In the genomic region with DNA sequence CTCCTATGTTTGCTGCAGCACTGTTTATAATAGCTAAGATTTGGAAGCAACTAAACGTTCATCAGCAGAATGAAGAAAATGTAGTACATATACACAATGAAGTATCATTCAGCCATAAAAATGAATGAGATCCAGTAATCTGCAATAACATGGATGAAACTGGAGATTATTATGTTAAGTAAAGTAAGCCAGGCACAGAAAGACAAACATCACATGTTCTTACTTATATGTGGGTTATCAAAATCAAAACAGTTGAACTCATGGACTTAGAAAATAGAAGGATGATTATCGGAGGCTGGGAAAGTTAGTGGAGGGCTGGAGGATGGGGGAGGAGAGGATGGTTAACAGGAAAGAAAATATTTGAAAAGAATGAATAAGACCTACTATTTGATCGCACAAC, we compare ENCODE assay signal across 29 cellular contexts.
"Had no signal": no experiment of that assay in that cellular context is flagged by ENCODE, and none has a peak within 500 bp of the region (broad histone marks: within the 10 kb centered on the region; RNA-seq: fewer than 3 reads in every experiment).

No MANE protein-coding gene starts in this region.

- H3K36me3 ChIP-seq: esophagus squamous epithelium, heart left ventricle, sigmoid colon, uterus had no signal

- H3K36me3 Mint-ChIP-seq: activated naive CD8-positive, alpha-beta T cell treated with anti-CD3 and anti-CD28 coated beads, Interleukin-2, amount 10 ng/mL, durations not matched to agents 7 days and 5 days; brain; memory B cell; naive B cell; stimulated activated memory B cell treated with anti-CD40 and anti-IgM and Interleukin-4, amounts not matched to agents 10 μg/mL and 1 μg/mL and 100 μg/mL, for 72 hours had no signal

- H3K4me3 Mint-ChIP-seq: activated CD4-positive, alpha-beta memory T cell treated with anti-CD3 and anti-CD28 coated beads, Interleukin-2, amount 10 ng/mL, durations not matched to agents 7 days and 5 days; activated CD4-positive, alpha-beta T cell treated with anti-CD3 and anti-CD28 coated beads, Interleukin-2, amount 10 ng/mL, durations not matched to agents 24 days and 14 days; activated naive CD4-positive, alpha-beta T cell treated with anti-CD3 and anti-CD28 coated beads for 36 hours; activated naive CD8-positive, alpha-beta T cell treated with anti-CD3 and anti-CD28 coated beads, Interleukin-2, amount 10 ng/mL, durations not matched to agents 7 days and 5 days; activated T-cell treated with anti-CD3 and anti-CD28 coated beads, Interleukin-2, amount 50 U/mL, for 72 hours; brain; memory B cell; naive B cell; neural crest cell; stimulated activated memory B cell treated with anti-CD40 and anti-IgM and Interleukin-4, amounts not matched to agents 10 μg/mL and 1 μg/mL and 100 μg/mL, for 72 hours had no signal

- H3K27ac Mint-ChIP-seq: activated CD4-positive, alpha-beta memory T cell treated with anti-CD3 and anti-CD28 coated beads, Interleukin-2, amount 10 ng/mL, durations not matched to agents 7 days and 5 days; activated CD4-positive, alpha-beta T cell treated with anti-CD3 and anti-CD28 coated beads, Interleukin-2, amount 10 ng/mL, durations not matched to agents 24 days and 14 days; activated naive CD4-positive, alpha-beta T cell treated with anti-CD3 and anti-CD28 coated beads for 36 hours; activated naive CD8-positive, alpha-beta T cell treated with anti-CD3 and anti-CD28 coated beads, Interleukin-2, amount 10 ng/mL, durations not matched to agents 7 days and 5 days; activated T-cell treated with anti-CD3 and anti-CD28 coated beads, Interleukin-2, amount 50 U/mL, for 72 hours; memory B cell; progenitor cell of endocrine pancreas; stimulated activated memory B cell treated with anti-CD40 and anti-IgM and Interleukin-4, amounts not matched to agents 10 μg/mL and 1 μg/mL and 100 μg/mL, for 72 hours had no signal

- H3K9me3 ChIP-seq: esophagus squamous epithelium, testis, uterus had no signal

- H3K9me3 Mint-ChIP-seq: activated CD4-positive, alpha-beta memory T cell treated with anti-CD3 and anti-CD28 coated beads, Interleukin-2, amount 10 ng/mL, durations not matched to agents 7 days and 5 days had no signal

- H3K27me3 Mint-ChIP-seq: activated CD4-positive, alpha-beta memory T cell treated with anti-CD3 and anti-CD28 coated beads, Interleukin-2, amount 10 ng/mL, durations not matched to agents 7 days and 5 days; activated CD4-positive, alpha-beta T cell treated with anti-CD3 and anti-CD28 coated beads, Interleukin-2, amount 10 ng/mL, durations not matched to agents 24 days and 14 days; activated naive CD8-positive, alpha-beta T cell treated with anti-CD3 and anti-CD28 coated beads, Interleukin-2, amount 10 ng/mL, durations not matched to agents 7 days and 5 days; brain; memory B cell; naive B cell; progenitor cell of endocrine pancreas; stimulated activated memory B cell treated with anti-CD40 and anti-IgM and Interleukin-4, amounts not matched to agents 10 μg/mL and 1 μg/mL and 100 μg/mL, for 72 hours had no signal

- ATAC-seq: activated CD4-positive, CD25-positive, alpha-beta regulatory T cell treated with anti-CD3 and anti-CD28 coated beads, Interleukin-2, amount 50 U/mL, for 24 hours; activated T-cell treated with anti-CD3 and anti-CD28 coated beads, Interleukin-2, amount 50 U/mL, for 72 hours; heart left ventricle; left cardiac atrium; stimulated activated memory B cell treated with anti-CD40 and anti-IgM and Interleukin-4, amounts not matched to agents 10 μg/mL and 1 μg/mL and 100 μg/mL, for 72 hours had no signal

- H3K4me1 ChIP-seq: heart left ventricle, sigmoid colon, testis, uterus had no signal

- H3K27me3 ChIP-seq: esophagus squamous epithelium, heart left ventricle, sigmoid colon, testis, uterus had no signal

- H3K4me1 Mint-ChIP-seq: activated CD4-positive, alpha-beta memory T cell treated with anti-CD3 and anti-CD28 coated beads, Interleukin-2, amount 10 ng/mL, durations not matched to agents 7 days and 5 days; activated CD4-positive, alpha-beta T cell treated with anti-CD3 and anti-CD28 coated beads, Interleukin-2, amount 10 ng/mL, durations not matched to agents 24 days and 14 days; activated naive CD8-positive, alpha-beta T cell treated with anti-CD3 and anti-CD28 coated beads, Interleukin-2, amount 10 ng/mL, durations not matched to agents 7 days and 5 days; memory B cell; naive B cell; stimulated activated memory B cell treated with anti-CD40 and anti-IgM and Interleukin-4, amounts not matched to agents 10 μg/mL and 1 μg/mL and 100 μg/mL, for 72 hours had no signal

- DNase-seq: activated CD4-positive, alpha-beta memory T cell treated with anti-CD3 and anti-CD28 coated beads, Interleukin-2, amount 10 ng/mL, durations not matched to agents 7 days and 5 days; activated CD4-positive, alpha-beta T cell treated with anti-CD3 and anti-CD28 coated beads, Interleukin-2, amount 10 ng/mL, durations not matched to agents 24 days and 14 days; activated effector memory CD4-positive, alpha-beta T cell treated with Interleukin-2 at 50 U/mL for 16 hours; activated naive CD4-positive, alpha-beta T cell treated with anti-CD3 and anti-CD28 coated beads for 36 hours; activated naive CD8-positive, alpha-beta T cell treated with anti-CD3 and anti-CD28 coated beads, Interleukin-2, amount 10 ng/mL, durations not matched to agents 7 days and 5 days; activated T-cell treated with anti-CD3 and anti-CD28 coated beads, Interleukin-2, amount 50 U/mL, for 72 hours; amniotic stem cell; central memory CD4-positive, alpha-beta T cell; esophagus squamous epithelium; heart left ventricle; islet precursor cell; left cardiac atrium; naive B cell; retina; sigmoid colon; stimulated activated CD4-positive, alpha-beta T cell treated with anti-CD3 and anti-CD28 coated beads, Interleukin-15, amount 100 ng/mL, for 24 hours; T-helper 2 cell; testis; trophoblast cell; uterus had no signal

- H3K4me2 ChIP-seq: smooth muscle cell had no signal

- H3K27ac ChIP-seq: coronary artery, esophagus squamous epithelium, heart left ventricle, sigmoid colon, testis, uterus, VCaP had no signal

- H3K4me3 ChIP-seq: coronary artery, esophagus squamous epithelium, heart left ventricle, sigmoid colon, smooth muscle cell, testis, uterus had no signal
